In the genomic region with DNA sequence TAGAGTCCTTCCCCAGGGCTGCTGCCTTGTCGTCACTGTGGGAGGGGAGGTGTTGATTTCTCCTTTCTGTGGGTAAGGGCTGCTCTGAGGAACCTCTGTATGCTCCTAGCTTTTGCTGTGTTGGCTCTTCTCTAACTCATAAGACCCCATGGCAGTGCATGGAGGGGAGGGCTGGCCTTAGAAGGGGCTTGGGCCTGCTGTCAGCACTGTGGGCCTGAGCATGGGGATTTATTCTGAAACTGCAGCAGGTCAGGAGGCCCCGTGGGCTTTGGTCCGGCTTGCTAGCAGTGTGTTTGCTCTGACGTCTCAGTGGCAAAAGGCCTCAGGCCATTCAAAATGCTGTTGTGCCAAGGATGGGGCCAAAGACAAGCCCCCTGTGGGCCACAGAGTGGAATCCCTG, we compare ENCODE assay signal across 27 cellular contexts. TPM values are rescaled to one million over a fixed set of nuclear protein-coding genes. Genes with fewer than 3 reads are reported as not detected.
DNase-seq lines count a peak whose midpoint lies in the region; ATAC-seq, FAIRE-seq and TF ChIP-seq lines count a peak whose summit lies in the region.
"Had no signal": no experiment of that assay in that cellular context is flagged by ENCODE, and none has a peak within 500 bp of the region (broad histone marks: within the 10 kb centered on the region; RNA-seq: fewer than 3 reads in every experiment).

No MANE protein-coding gene starts in this region.

- FAIRE-seq in kidney (lab: Jason Lieb, UNC), result no peak
- FAIRE-seq: A549, GM12891, H1, HTR-8/SVneo, K562 had no signal

- ATAC-seq in natural killer cell (no peak), HG02884 (IDR thresholded peaks at IDR 0.05; ENCODE audit: unreplicated experiment) (no peak)
- no peak for ATAC-seq in natural killer cell treated with Interleukin-12 subunit alpha and Interleukin-12 subunit beta and Interleukin-15 and Interleukin-18, amount 100 ng/mL, for 72 hours
- ATAC-seq: A549, HCT116, K562 had no signal

- no peaks in the 10 kb centered on the region for H3K9me3 ChIP-seq in kidney (ENCODE audit: control insufficient read depth in 1 of 2, low read length in 2 of 2)
- no peaks in the 10 kb centered on the region for H3K9me3 ChIP-seq in spleen
- H3K9me3 ChIP-seq: A549 had no signal

- no peak overlapping the region for H3K4me3 Mint-ChIP-seq in natural killer cell
- no peak overlapping the region for H3K4me3 Mint-ChIP-seq in natural killer cell treated with Interleukin-12 subunit alpha and Interleukin-12 subunit beta and Interleukin-15 and Interleukin-18, amount 100 ng/mL, for 72 hours
- H3K4me3 Mint-ChIP-seq: CD4-positive, alpha-beta memory T cell had no signal

- no peak overlapping the region for H3K27ac Mint-ChIP-seq in natural killer cell
- H3K27ac Mint-ChIP-seq in natural killer cell treated with Interleukin-12 subunit alpha and Interleukin-12 subunit beta and Interleukin-15 and Interleukin-18, amount 100 ng/mL, for 72 hours, result no peak overlapping the region
- H3K27ac Mint-ChIP-seq: CD4-positive, alpha-beta memory T cell had no signal

- no peak overlapping the region for H3K9ac ChIP-seq in kidney (ENCODE audit: low read length in 2 of 2)

- intact Hi-C loops in natural killer cell (cut with micrococcal nuclease) (no loop called here), kidney (cut with DNase I) (loop anchor here (10.0 kb wide), 1 partner anchor 469 kb away; no protein-coding TSS in a partner anchor), spleen (cut with DNase I; ENCODE audit: low total_unique reads) (no loop called here)

- TF ChIP-seq CTCF in natural killer cell (IDR thresholded peaks at IDR 0.05) (no peak), kidney (IDR thresholded peaks at IDR 0.05; ENCODE audit: borderline replicate concordance, extremely low read depth, insufficient read depth) (no peak), spleen (IDR thresholded peaks at IDR 0.05 in 8 of 11, conservative IDR thresholded peaks at IDR 0.05 in 3 of 11) (no peak)

- H3K36me3 ChIP-seq in kidney (ENCODE audit: control insufficient read depth in 1 of 2, insufficient read depth in 2 of 2, low read length in 2 of 2) (no peaks in the 10 kb centered on the region), spleen (no peaks in the 10 kb centered on the region)

- TF ChIP-seq POLR2A in spleen (IDR thresholded peaks at IDR 0.05), result no peak

- H3K27me3 Mint-ChIP-seq in natural killer cell (ENCODE audit: low read depth in 2 of 2), result no peaks in the 10 kb centered on the region
- peaks cover 0 to under 1% of the 10 kb centered on the region in 2 donors for H3K27me3 Mint-ChIP-seq in natural killer cell treated with Interleukin-12 subunit alpha and Interleukin-12 subunit beta and Interleukin-15 and Interleukin-18, amount 100 ng/mL, for 72 hours

- DNase-seq in natural killer cell (peak; percentile 4), kidney (peak; percentile 35), spleen (peak; percentile 43), COLO829 (ENCODE audit: low spot score) (no peak), NCI-H2196 (lab: John Stamatoyannopoulos, UW; ENCODE audit: unreplicated experiment) (no peak)
- DNase-seq in natural killer cell treated with Interleukin-12 subunit alpha and Interleukin-12 subunit beta and Interleukin-15 and Interleukin-18, amount 100 ng/mL, for 72 hours (ENCODE audit: low spot score), result no peak
- DNase-seq: C1 segment of cervical spinal cord; Calu3; CD4-positive, alpha-beta memory T cell; DMS79 treated with DMSO at 0.1 percent for 48 hours; GF-D8; Kasumi-1; NCI-H2029; NCI-H446 treated with DMSO at 0.1 percent for 48 hours; NCI-H526 treated with DMSO at 0.1 percent for 48 hours; PC-9; RPMI8226; SHP77 had no signal

- H3K4me1 ChIP-seq in kidney (ENCODE audit: control insufficient read depth in 1 of 2, insufficient read depth in 1 of 2, low read depth in 1 of 2, low read length in 2 of 2) (peaks cover 0 to 2% of the 10 kb centered on the region in 2 donors), spleen (peaks cover 0 to 2% (median 2%) of the 10 kb centered on the region in 6 donors)
- H3K4me1 ChIP-seq: A549 had no signal

- H3K4me1 Mint-ChIP-seq in natural killer cell, result no peaks in the 10 kb centered on the region
- no peaks in the 10 kb centered on the region for H3K4me1 Mint-ChIP-seq in natural killer cell treated with Interleukin-12 subunit alpha and Interleukin-12 subunit beta and Interleukin-15 and Interleukin-18, amount 100 ng/mL, for 72 hours (ENCODE audit: low read depth in 2 of 2)
- H3K4me1 Mint-ChIP-seq: CD4-positive, alpha-beta memory T cell had no signal

- 74 to 89% (median 85%) methylated on average over 4 of the region's 4 CpGs for WGBS in spleen, 5 donors

- H3K27ac ChIP-seq in kidney (ENCODE audit: low read depth in 2 of 2, low read length in 2 of 2) (no peak overlapping the region), spleen (no peak overlapping the region)
- H3K27ac ChIP-seq: A549, PC-9 had no signal

- H3K27me3 ChIP-seq in spleen (replicated peaks in 1 of 7), result peaks cover 0 to 25% (median 5%) of the 10 kb centered on the region in 7 donors

- H3K36me3 Mint-ChIP-seq in natural killer cell, result no peaks in the 10 kb centered on the region
- no peaks in the 10 kb centered on the region for H3K36me3 Mint-ChIP-seq in natural killer cell treated with Interleukin-12 subunit alpha and Interleukin-12 subunit beta and Interleukin-15 and Interleukin-18, amount 100 ng/mL, for 72 hours
- H3K36me3 Mint-ChIP-seq: CD4-positive, alpha-beta memory T cell had no signal

- no peak overlapping the region for H3K4me3 ChIP-seq in kidney (ENCODE audit: low read length in 2 of 2)
- no peak overlapping the region for H3K4me3 ChIP-seq in spleen
- H3K4me3 ChIP-seq: A549, K562, PC-9 had no signal

- H3K9me3 Mint-ChIP-seq in natural killer cell, result no peaks in the 10 kb centered on the region
- H3K9me3 Mint-ChIP-seq in natural killer cell treated with Interleukin-12 subunit alpha and Interleukin-12 subunit beta and Interleukin-15 and Interleukin-18, amount 100 ng/mL, for 72 hours, result no peaks in the 10 kb centered on the region
- H3K9me3 Mint-ChIP-seq: CD4-positive, alpha-beta memory T cell had no signal

RNA-seq across cellular contexts. Expression of a gene that starts 6.8 kb away (rescaled TPM):
- total RNA-seq in natural killer cell, result under 1 TPM; 0.16 to 0.25 (median 0.23) TPM
- total RNA-seq in natural killer cell treated with Interleukin-12 subunit alpha and Interleukin-12 subunit beta and Interleukin-15 and Interleukin-18, amount 100 ng/mL, for 72 hours, result under 1 TPM in 1 of 2 donors, not detected in 1; 0.28 TPM
- 1.8 TPM for total RNA-seq in kidney
- 0.39 TPM for polyA plus RNA-seq in kidney (ENCODE audit: insufficient read depth, low read depth, low replicate concordance)
- total RNA-seq in spleen, result under 1 TPM in 6 of 7 donors, not detected in 1; 0.22 to 0.74 (median 0.33) TPM
- under 1 TPM; 0.32 to 0.74 (median 0.33) TPM for polyA plus RNA-seq in spleen
- total RNA-seq: M059J, SK-MEL-5 had no signal

RNA-seq across cellular contexts. Expression of a gene that starts 38.6 kb away (rescaled TPM):
- total RNA-seq in natural killer cell (100 to 1,000 TPM; 440 to 554 (median 454) TPM), kidney (612 TPM), spleen (100 to 1,000 TPM; 441 to 681 (median 572) TPM)
- 1,000 to 10,000 TPM; 1,349 to 2,333 TPM for total RNA-seq in natural killer cell treated with Interleukin-12 subunit alpha and Interleukin-12 subunit beta and Interleukin-15 and Interleukin-18, amount 100 ng/mL, for 72 hours
- polyA plus RNA-seq in kidney (ENCODE audit: insufficient read depth, low read depth, low replicate concordance) (611 TPM), spleen (1,000 to 10,000 TPM; 1,521 to 2,472 (median 2,090) TPM)

Comparison
In these comparisons a context has a peak if more than half of its experiments do, and no peak if none do; other contexts are left out.
1. DNase-seq: peak in natural killer cell (single experiment), kidney (single experiment) and spleen (single experiment); none in natural killer cell treated with Interleukin-12 subunit alpha and Interleukin-12 subunit beta and Interleukin-15 and Interleukin-18, amount 100 ng/mL, for 72 hours (single experiment), COLO829 (single experiment) and NCI-H2196 (single experiment).